In the genomic region with DNA sequence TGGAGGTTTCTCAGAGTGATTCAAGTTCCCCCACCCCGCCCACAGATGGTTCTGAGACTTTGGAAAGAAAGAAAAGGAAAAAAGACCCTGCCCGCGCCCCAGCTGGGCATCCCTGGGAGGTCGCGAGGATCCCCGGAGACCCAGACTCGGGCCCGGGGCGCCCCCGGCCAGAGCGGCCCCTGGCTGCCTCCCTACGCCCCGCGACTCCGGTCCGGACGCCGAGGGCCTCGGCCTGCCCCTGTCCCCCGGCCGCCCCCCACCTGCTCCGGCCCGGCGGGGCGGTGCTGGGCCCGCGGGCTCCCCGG, we compare ENCODE assay signal across 9 cellular contexts. TPM values are rescaled to one million over a fixed set of nuclear protein-coding genes. Genes with fewer than 3 reads are reported as not detected.
DNase-seq lines count a peak whose midpoint lies in the region; ATAC-seq, FAIRE-seq and TF ChIP-seq lines count a peak whose summit lies in the region.
"Had no signal": no experiment of that assay in that cellular context is flagged by ENCODE, and none has a peak within 500 bp of the region (broad histone marks: within the 10 kb centered on the region; RNA-seq: fewer than 3 reads in every experiment).

No MANE protein-coding gene starts in this region.

- H3K36me3 ChIP-seq in GM12878 (ENCODE audit: control insufficient read depth in 2 of 2, insufficient read depth in 2 of 2, low read length in 1 of 2) = no peaks in the 10 kb centered on the region
- H3K36me3 ChIP-seq in keratinocyte (ENCODE audit: control insufficient read depth in 2 of 2, extremely low read depth in 1 of 2, insufficient read depth in 2 of 2, low read length in 2 of 2) = no peaks in the 10 kb centered on the region
- H3K36me3 ChIP-seq in thoracic aorta = no peaks in the 10 kb centered on the region

- H3K27ac ChIP-seq in GM12878 (ENCODE audit: control insufficient read depth, insufficient read depth) (no peak overlapping the region), keratinocyte (ENCODE audit: control insufficient read depth, insufficient read depth, low read length) (no peak overlapping the region), thoracic aorta (no peak overlapping the region)

- SMC1A ChIA-PET in GM12878 (lab: Charles Lee; ENCODE audit: uncharacterized antibody, unreplicated experiment) = no interaction called here

- TF ChIP-seq CTCF in GM12878 (IDR thresholded peaks at IDR 0.05 in 2 of 3, conservative IDR thresholded peaks at IDR 0.05 in 1 of 3; ENCODE audit: control insufficient read depth in 2 of 3, extremely low read depth in 1 of 3, insufficient read depth in 1 of 3, low read depth in 3 of 3, low read length in 3 of 3) = no peak
- no peak for TF ChIP-seq CTCF in keratinocyte (optimal IDR thresholded peaks at IDR 0.05 in 1 of 3, IDR thresholded peaks at IDR 0.05 in 1 of 3, conservative IDR thresholded peaks at IDR 0.05 in 1 of 3; ENCODE audit: extremely low read depth in 1 of 3, insufficient read depth in 2 of 3, low read length in 3 of 3)
- no peak for TF ChIP-seq CTCF in thoracic aorta (IDR thresholded peaks at IDR 0.05)

- no TSS peak for BruUV-seq in GM12878 (replicated peaks; lab: Mats Ljungman, UMichigan)

- TF ChIP-seq RAD21 in GM12878 (IDR thresholded peaks at IDR 0.05; ENCODE audit: insufficient read depth, low read depth, low read length) = no peak

- H3K27me3 ChIP-seq in GM12878 (replicated peaks in 1 of 2; ENCODE audit: control insufficient read depth in 2 of 2, insufficient read depth in 2 of 2, low read length in 1 of 2) (peaks cover 2 to 4% of the 10 kb centered on the region in 2 experiments; a peak in 3 of 4 replicates), keratinocyte (ENCODE audit: control insufficient read depth, extremely low read depth, insufficient read depth, low read length) (peaks cover 11% of the 10 kb centered on the region), thoracic aorta (replicated peaks; ENCODE audit: insufficient read depth) (no peaks in the 10 kb centered on the region)

- dilution Hi-C loops in keratinocyte (cut with MboI; ENCODE audit: extremely low pct_ligation_motif_present, low sequenced_read_pairs) = no loop called here

- H2AFZ ChIP-seq in GM12878 (ENCODE audit: control insufficient read depth, low read depth, low read length) (no peak overlapping the region), keratinocyte (ENCODE audit: control insufficient read depth, low read length) (no peak overlapping the region)

- intact Hi-C loops in GM12878 (cut with micrococcal nuclease; ENCODE audit: unreplicated experiment) = no loop called here

- H3K9me3 ChIP-seq in GM12878 (replicated peaks; ENCODE audit: control insufficient read depth, insufficient read depth, low read length) (no peaks in the 10 kb centered on the region), keratinocyte (ENCODE audit: control insufficient read depth, low read depth, low read length) (no peaks in the 10 kb centered on the region), thoracic aorta (no peaks in the 10 kb centered on the region)

- ATAC-seq in GM12878 (no peak), thoracic aorta (ENCODE audit: insufficient number of reproducible peaks, low FRiP score, low read depth) (no peak)

- DNase-seq in activated T-cell treated with anti-CD3 and anti-CD28 coated beads for 4 hours (peak; percentile 12), GM12878 (ENCODE audit: low read depth, low spot score) (no peak), keratinocyte (ENCODE audit: low read depth, low spot score) (no peak), thoracic aorta (ENCODE audit: low spot score) (no peak), urothelium cell line (ENCODE audit: low spot score) (no peak), NCI-H510A (lab: John Stamatoyannopoulos, UW) (no peak)
- DNase-seq in activated T-cell treated with anti-CD3 and anti-CD28 coated beads, Interleukin-2, amount 50 U/mL, for 1 hour = no peak
- DNase-seq in NK-92 treated with Interleukin-12 subunit alpha and Interleukin-12 subunit beta, amount 100 ng/mL, for 24 hours (lab: John Stamatoyannopoulos, UW) = no peak

- no peak for FAIRE-seq in GM12878 (lab: Jason Lieb, UNC)
- FAIRE-seq in keratinocyte (lab: Jason Lieb, UNC) = no peak
- FAIRE-seq in urothelium cell line (lab: Jason Lieb, UNC) = no peak

- POLR2A ChIA-PET in GM12878 (lab: Charles Lee) = no interaction called here

- in situ Hi-C loops in GM12878 (cut with MboI) = no loop called here

- WGBS in GM12878 (ENCODE audit: insufficient coverage, insufficient replicate concordance, low lambda C conversion rate, missing lambda C conversion rate) = 16% methylated on average over 14 of the region's 28 CpGs

- no peaks in the 10 kb centered on the region for H3K9me1 ChIP-seq in keratinocyte (ENCODE audit: control insufficient read depth, extremely low read depth, insufficient read depth, low read length)

- no peak for TF ChIP-seq POLR2A in GM12878 (IDR thresholded peaks at IDR 0.05; ENCODE audit: low read depth, low read length)

- H3K4me3 ChIP-seq in GM12878 (no peak overlapping the region), keratinocyte (ENCODE audit: control insufficient read depth in 2 of 3, extremely low read depth in 1 of 3, insufficient read depth in 2 of 3, low read depth in 1 of 3, low read length in 3 of 3) (peak overlapping the region in 1 of 3 experiments; percentile 48), thoracic aorta (peak overlapping the region; percentile 45)

- H4K20me1 ChIP-seq in GM12878 (ENCODE audit: control insufficient read depth, insufficient read depth) = no peaks in the 10 kb centered on the region; the same call in 1 of the 2 replicates
- H4K20me1 ChIP-seq in keratinocyte (ENCODE audit: control insufficient read depth, extremely low read depth, insufficient read depth, low read length) = no peaks in the 10 kb centered on the region

- RAD21 ChIA-PET in GM12878 (lab: Charles Lee; ENCODE audit: unreplicated experiment) = no interaction called here

- H3K4me2 ChIP-seq in GM12878 (ENCODE audit: control insufficient read depth, insufficient read depth) (peak overlapping the region; percentile 17; the same call in 1 of the 2 replicates), keratinocyte (ENCODE audit: control insufficient read depth, extremely low read depth, insufficient read depth, low read depth, low read length) (peak overlapping the region; percentile 75)

- H3K79me2 ChIP-seq in GM12878 (ENCODE audit: control insufficient read depth, insufficient read depth, low read length) (no peaks in the 10 kb centered on the region), keratinocyte (ENCODE audit: control insufficient read depth, insufficient read depth, low read length) (no peaks in the 10 kb centered on the region)

- H3K9ac ChIP-seq in GM12878 (ENCODE audit: control insufficient read depth, insufficient read depth, low read length) (no peak overlapping the region), keratinocyte (ENCODE audit: control insufficient read depth, extremely low read depth, insufficient read depth, low read length) (no peak overlapping the region)

- TF ChIP-seq EP300 in GM12878 (IDR thresholded peaks at IDR 0.05; ENCODE audit: borderline replicate concordance in 1 of 2, control insufficient read depth in 1 of 2, low read depth in 2 of 2, low read length in 2 of 2) = no peak

- CTCF ChIA-PET in GM12878 (lab: Yijun Ruan, JAX) = no interaction called here

- peaks cover 3% of the 10 kb centered on the region for H3K4me1 ChIP-seq in GM12878 (ENCODE audit: control insufficient read depth, insufficient read depth, low read length)
- H3K4me1 ChIP-seq in keratinocyte (ENCODE audit: control insufficient read depth, extremely low read depth, insufficient read depth, low read length) = peaks cover 17% of the 10 kb centered on the region
- peaks cover 3 to 10% of the 10 kb centered on the region in 2 donors for H3K4me1 ChIP-seq in thoracic aorta (ENCODE audit: control insufficient read depth in 1 of 2, low read depth in 2 of 2)

RNA-seq across cellular contexts. Expression of a gene that starts 2.3 kb away (rescaled TPM):
- 0.61 TPM in 1 of 2 replicates, not detected in the other for total RNA-seq in GM12878 (2013; cell fraction: nucleolus; rRNA removed)
- total RNA-seq in GM12878 (2014; rRNA removed) (0.11 and 0.34 TPM in 2 replicates), GM12878 (2014; rRNA removed; fragmentation: Illumina TruSeq; extraction: Trizol) (not detected in 2 replicates), GM12878 (2021) (0.26 and 0.40 TPM in 2 replicates), thoracic aorta (1 to 10 TPM; 3.4 to 5.8 TPM)
- polyA plus RNA-seq in GM12878 (2011; ENCODE audit: low read depth) = not detected
- polyA plus RNA-seq in GM12878 (2011; rRNA removed) (not detected in 2 replicates), GM12878 (2014; fragmentation: Illumina TruSeq; extraction: Trizol) (not detected in 2 replicates), GM12878 (2014; fragmentation: Nextera tagmentation; extraction: Ambion mirVana) (not detected), GM12878 (2014; rRNA removed) (0.04 and 0.15 TPM in 2 replicates), GM12878 (2016; fragmentation: Nextera tagmentation; extraction: Ambion mirVana) (under 1 TPM in 1 of 2 experiments, not detected in 1; 0.06 TPM), keratinocyte (0.56 to 1.1 TPM (median 0.59 TPM) in 3 replicates)
- 0.03 TPM in 1 of 2 replicates, not detected in the other for polyA plus RNA-seq in GM12878 (2011; cell fraction: cytosol; rRNA removed)
- 0.24 and 0.31 TPM in 2 replicates for polyA plus RNA-seq in GM12878 (2011; cell fraction: nucleus; rRNA removed)
- polyA plus RNA-seq in GM12878 (2012) = 0.32 and 0.45 TPM in 2 replicates
- not detected in 2 replicates for polyA minus RNA-seq in GM12878 (2011; rRNA and poly(A)+ RNA removed)
- polyA minus RNA-seq in GM12878 (2011; cell fraction: cytosol; rRNA and poly(A)+ RNA removed) = not detected in 2 replicates
- polyA minus RNA-seq in GM12878 (2011; cell fraction: nucleus; rRNA and poly(A)+ RNA removed) = not detected in 2 replicates
- polyA plus RNA-seq in keratinocyte (2011; ENCODE audit: low read depth) = 0.36 TPM
- 0.39 and 1.1 TPM in 2 replicates for polyA plus RNA-seq in keratinocyte (2011; cell fraction: cytosol; rRNA removed)
- polyA plus RNA-seq in keratinocyte (2011; cell fraction: nucleus; rRNA removed) = 3.4 and 5.3 TPM in 2 replicates
- 0.62 and 0.69 TPM in 2 replicates for polyA plus RNA-seq in keratinocyte (2012; ENCODE audit: low replicate concordance)
- 0.29 to 0.30 TPM in 2 of 3 replicates, not detected in the other for polyA minus RNA-seq in keratinocyte
- polyA minus RNA-seq in keratinocyte (2011; cell fraction: cytosol; rRNA and poly(A)+ RNA removed) = 1.7 TPM
- polyA minus RNA-seq in keratinocyte (2011; cell fraction: nucleus; rRNA and poly(A)+ RNA removed) = 1.2 and 1.4 TPM in 2 replicates
- total RNA-seq: T-helper 1 cell treated with Interleukin-12 subunit alpha and Interleukin-12 subunit beta and Interleukin-4 antibody, amounts not matched to agents 30 ng/mL and 1 ng/mL, for 36 hours had no signal

RNA-seq across cellular contexts. Expression of a gene that starts 17.3 kb away (rescaled TPM):
- 77.5 and 89.4 TPM in 2 replicates for total RNA-seq in GM12878 (2013; cell fraction: nucleolus; rRNA removed)
- total RNA-seq in GM12878 (2014; rRNA removed) = 31.8 and 35.2 TPM in 2 replicates
- 13.9 and 14.5 TPM in 2 replicates for total RNA-seq in GM12878 (2014; rRNA removed; fragmentation: Illumina TruSeq; extraction: Trizol)
- 42.8 and 50.3 TPM in 2 replicates for total RNA-seq in GM12878 (2021)
- polyA plus RNA-seq in GM12878 (2011; ENCODE audit: low read depth) = 10.7 TPM
- 8.7 and 17.5 TPM in 2 replicates for polyA plus RNA-seq in GM12878 (2011; rRNA removed)
- 12.6 and 20.5 TPM in 2 replicates for polyA plus RNA-seq in GM12878 (2011; cell fraction: cytosol; rRNA removed)
- 168 and 188 TPM in 2 replicates for polyA plus RNA-seq in GM12878 (2011; cell fraction: nucleus; rRNA removed)
- 19.4 and 21.7 TPM in 2 replicates for polyA plus RNA-seq in GM12878 (2012)
- polyA plus RNA-seq in GM12878 (2014; fragmentation: Illumina TruSeq; extraction: Trizol) = 16.6 and 25.1 TPM in 2 replicates
- 1 to 10 TPM in 1 of 2 experiments, under 1 TPM in 1; 0.82 to 1.1 TPM for polyA plus RNA-seq in GM12878 (2014; fragmentation: Nextera tagmentation; extraction: Ambion mirVana)
- 44.0 and 50.1 TPM in 2 replicates for polyA plus RNA-seq in GM12878 (2014; rRNA removed)
- 10 to 100 TPM; 15.0 to 21.2 TPM for polyA plus RNA-seq in GM12878 (2016; fragmentation: Nextera tagmentation; extraction: Ambion mirVana)
- polyA minus RNA-seq in GM12878 (2011; rRNA and poly(A)+ RNA removed) = 17.0 and 18.1 TPM in 2 replicates
- 7.6 TPM in 2 replicates for polyA minus RNA-seq in GM12878 (2011; cell fraction: cytosol; rRNA and poly(A)+ RNA removed)
- polyA minus RNA-seq in GM12878 (2011; cell fraction: nucleus; rRNA and poly(A)+ RNA removed) = 35.8 and 46.1 TPM in 2 replicates
- 36.3 to 41.6 TPM (median 37.0 TPM) in 3 replicates for polyA plus RNA-seq in keratinocyte
- 62.8 TPM for polyA plus RNA-seq in keratinocyte (2011; ENCODE audit: low read depth)
- polyA plus RNA-seq in keratinocyte (2011; cell fraction: cytosol; rRNA removed) = 16.8 and 24.3 TPM in 2 replicates
- polyA plus RNA-seq in keratinocyte (2011; cell fraction: nucleus; rRNA removed) = 197 and 198 TPM in 2 replicates
- 21.9 and 28.0 TPM in 2 replicates for polyA plus RNA-seq in keratinocyte (2012; ENCODE audit: low replicate concordance)
- polyA minus RNA-seq in keratinocyte = 41.7 to 114 TPM (median 62.4 TPM) in 3 replicates
- polyA minus RNA-seq in keratinocyte (2011; cell fraction: cytosol; rRNA and poly(A)+ RNA removed) = 21.5 TPM
- 54.1 and 60.0 TPM in 2 replicates for polyA minus RNA-seq in keratinocyte (2011; cell fraction: nucleus; rRNA and poly(A)+ RNA removed)
- total RNA-seq in thoracic aorta = 100 to 1,000 TPM in 1 of 2 donors, 10 to 100 TPM in 1; 96.2 to 105 TPM

RNA-seq across cellular contexts. Expression of a gene that starts 37.2 kb away (rescaled TPM):
- 41.0 and 46.0 TPM in 2 replicates for total RNA-seq in GM12878 (2013; cell fraction: nucleolus; rRNA removed)
- total RNA-seq in GM12878 (2014; rRNA removed) (52.2 and 52.9 TPM in 2 replicates), GM12878 (2014; rRNA removed; fragmentation: Illumina TruSeq; extraction: Trizol) (10.5 and 13.6 TPM in 2 replicates), GM12878 (2021) (30.5 and 35.7 TPM in 2 replicates), thoracic aorta (10 to 100 TPM; 38.3 to 60.0 TPM)
- 5.7 TPM for polyA plus RNA-seq in GM12878 (2011; ENCODE audit: low read depth)
- polyA plus RNA-seq in GM12878 (2011; rRNA removed) (8.3 and 16.9 TPM in 2 replicates), GM12878 (2014; fragmentation: Illumina TruSeq; extraction: Trizol) (3.5 and 10.5 TPM in 2 replicates), GM12878 (2014; fragmentation: Nextera tagmentation; extraction: Ambion mirVana) (1 to 10 TPM in 1 of 2 experiments, under 1 TPM in 1; 0.66 to 6.9 TPM), GM12878 (2014; rRNA removed) (52.8 and 53.4 TPM in 2 replicates), GM12878 (2016; fragmentation: Nextera tagmentation; extraction: Ambion mirVana) (10 to 100 TPM; 54.4 to 58.3 TPM), keratinocyte (10.4 to 14.8 TPM (median 14.2 TPM) in 3 replicates)
- polyA plus RNA-seq in GM12878 (2011; cell fraction: cytosol; rRNA removed) = 24.9 and 45.9 TPM in 2 replicates
- 46.3 and 60.5 TPM in 2 replicates for polyA plus RNA-seq in GM12878 (2011; cell fraction: nucleus; rRNA removed)
- polyA plus RNA-seq in GM12878 (2012) = 19.7 and 19.8 TPM in 2 replicates
- 10.5 and 27.7 TPM in 2 replicates for polyA minus RNA-seq in GM12878 (2011; rRNA and poly(A)+ RNA removed)
- 8.0 and 9.8 TPM in 2 replicates for polyA minus RNA-seq in GM12878 (2011; cell fraction: cytosol; rRNA and poly(A)+ RNA removed)
- 49.2 and 68.4 TPM in 2 replicates for polyA minus RNA-seq in GM12878 (2011; cell fraction: nucleus; rRNA and poly(A)+ RNA removed)
- 11.7 TPM for polyA plus RNA-seq in keratinocyte (2011; ENCODE audit: low read depth)
- polyA plus RNA-seq in keratinocyte (2011; cell fraction: cytosol; rRNA removed) = 5.6 and 10.7 TPM in 2 replicates
- 11.0 and 12.6 TPM in 2 replicates for polyA plus RNA-seq in keratinocyte (2011; cell fraction: nucleus; rRNA removed)
- polyA plus RNA-seq in keratinocyte (2012; ENCODE audit: low replicate concordance) = 7.7 and 14.4 TPM in 2 replicates
- 4.3 to 6.5 TPM (median 6.4 TPM) in 3 replicates for polyA minus RNA-seq in keratinocyte
- polyA minus RNA-seq in keratinocyte (2011; cell fraction: cytosol; rRNA and poly(A)+ RNA removed) = 6.7 TPM
- polyA minus RNA-seq in keratinocyte (2011; cell fraction: nucleus; rRNA and poly(A)+ RNA removed) = 3.2 and 4.9 TPM in 2 replicates

RNA-seq across cellular contexts. Expression of a gene that starts 47.5 kb away (rescaled TPM):
- total RNA-seq in GM12878 (2013; cell fraction: nucleolus; rRNA removed) = 54.3 and 59.4 TPM in 2 replicates
- total RNA-seq in GM12878 (2014; rRNA removed) = 30.8 and 36.6 TPM in 2 replicates
- 25.8 and 25.9 TPM in 2 replicates for total RNA-seq in GM12878 (2014; rRNA removed; fragmentation: Illumina TruSeq; extraction: Trizol)
- total RNA-seq in GM12878 (2021) = 57.8 and 61.2 TPM in 2 replicates
- 22.0 TPM for polyA plus RNA-seq in GM12878 (2011; ENCODE audit: low read depth)
- 32.4 and 39.3 TPM in 2 replicates for polyA plus RNA-seq in GM12878 (2011; rRNA removed)
- 28.8 and 43.0 TPM in 2 replicates for polyA plus RNA-seq in GM12878 (2011; cell fraction: cytosol; rRNA removed)
- polyA plus RNA-seq in GM12878 (2011; cell fraction: nucleus; rRNA removed) = 22.1 and 24.7 TPM in 2 replicates
- polyA plus RNA-seq in GM12878 (2012) = 27.8 and 37.1 TPM in 2 replicates
- 36.7 and 37.5 TPM in 2 replicates for polyA plus RNA-seq in GM12878 (2014; fragmentation: Illumina TruSeq; extraction: Trizol)
- polyA plus RNA-seq in GM12878 (2014; fragmentation: Nextera tagmentation; extraction: Ambion mirVana) = 10 to 100 TPM; 12.6 to 17.1 TPM
- 29.9 and 33.4 TPM in 2 replicates for polyA plus RNA-seq in GM12878 (2014; rRNA removed)
- polyA plus RNA-seq in GM12878 (2016; fragmentation: Nextera tagmentation; extraction: Ambion mirVana) = 10 to 100 TPM; 32.4 to 33.0 TPM
- 45.3 and 48.0 TPM in 2 replicates for polyA minus RNA-seq in GM12878 (2011; rRNA and poly(A)+ RNA removed)
- 20.0 and 26.6 TPM in 2 replicates for polyA minus RNA-seq in GM12878 (2011; cell fraction: cytosol; rRNA and poly(A)+ RNA removed)
- 11.0 and 15.2 TPM in 2 replicates for polyA minus RNA-seq in GM12878 (2011; cell fraction: nucleus; rRNA and poly(A)+ RNA removed)
- 25.0 to 33.4 TPM (median 32.1 TPM) in 3 replicates for polyA plus RNA-seq in keratinocyte
- polyA plus RNA-seq in keratinocyte (2011; ENCODE audit: low read depth) = 20.1 TPM
- 25.7 and 32.5 TPM in 2 replicates for polyA plus RNA-seq in keratinocyte (2011; cell fraction: cytosol; rRNA removed)
- polyA plus RNA-seq in keratinocyte (2011; cell fraction: nucleus; rRNA removed) = 45.7 and 47.1 TPM in 2 replicates
- 38.4 and 43.5 TPM in 2 replicates for polyA plus RNA-seq in keratinocyte (2012; ENCODE audit: low replicate concordance)
- 38.7 to 48.3 TPM (median 46.5 TPM) in 3 replicates for polyA minus RNA-seq in keratinocyte
- 36.8 TPM for polyA minus RNA-seq in keratinocyte (2011; cell fraction: cytosol; rRNA and poly(A)+ RNA removed)
- 26.8 and 44.1 TPM in 2 replicates for polyA minus RNA-seq in keratinocyte (2011; cell fraction: nucleus; rRNA and poly(A)+ RNA removed)
- total RNA-seq in thoracic aorta = 10 to 100 TPM; 42.1 to 45.2 TPM

RNA-seq across cellular contexts. Expression of a gene that starts 50.2 kb away (rescaled TPM):
- total RNA-seq in GM12878 (2013; cell fraction: nucleolus; rRNA removed) = 0.31 and 0.34 TPM in 2 replicates
- 0.11 TPM in 1 of 2 replicates, not detected in the other for total RNA-seq in GM12878 (2014; rRNA removed)
- total RNA-seq in GM12878 (2014; rRNA removed; fragmentation: Illumina TruSeq; extraction: Trizol) = not detected in 2 replicates
- 0.13 TPM in 1 of 2 replicates, not detected in the other for total RNA-seq in GM12878 (2021)
- not detected for polyA plus RNA-seq in GM12878 (2011; ENCODE audit: low read depth)
- polyA plus RNA-seq in GM12878 (2011; rRNA removed) = 0.06 and 0.07 TPM in 2 replicates
- polyA plus RNA-seq in GM12878 (2011; cell fraction: cytosol; rRNA removed) = 0.02 and 0.09 TPM in 2 replicates
- polyA plus RNA-seq in GM12878 (2011; cell fraction: nucleus; rRNA removed) = 0.66 and 0.70 TPM in 2 replicates
- 0.08 and 0.14 TPM in 2 replicates for polyA plus RNA-seq in GM12878 (2012)
- 0.03 TPM in 1 of 2 replicates, not detected in the other for polyA plus RNA-seq in GM12878 (2014; fragmentation: Illumina TruSeq; extraction: Trizol)
- polyA plus RNA-seq in GM12878 (2014; fragmentation: Nextera tagmentation; extraction: Ambion mirVana) = not detected
- not detected in 2 replicates for polyA plus RNA-seq in GM12878 (2014; rRNA removed)
- under 1 TPM; 0.06 to 0.21 TPM for polyA plus RNA-seq in GM12878 (2016; fragmentation: Nextera tagmentation; extraction: Ambion mirVana)
- 0.15 TPM in 1 of 2 replicates, not detected in the other for polyA minus RNA-seq in GM12878 (2011; rRNA and poly(A)+ RNA removed)
- not detected in 2 replicates for polyA minus RNA-seq in GM12878 (2011; cell fraction: cytosol; rRNA and poly(A)+ RNA removed)
- 0.12 and 0.57 TPM in 2 replicates for polyA minus RNA-seq in GM12878 (2011; cell fraction: nucleus; rRNA and poly(A)+ RNA removed)
- polyA plus RNA-seq in keratinocyte = 0.65 to 1.0 TPM (median 0.87 TPM) in 3 replicates
- polyA plus RNA-seq in keratinocyte (2011; ENCODE audit: low read depth) = not detected
- polyA plus RNA-seq in keratinocyte (2011; cell fraction: cytosol; rRNA removed) = 0.26 and 0.45 TPM in 2 replicates
- polyA plus RNA-seq in keratinocyte (2011; cell fraction: nucleus; rRNA removed) = 3.3 and 4.8 TPM in 2 replicates
- 0.72 and 1.2 TPM in 2 replicates for polyA plus RNA-seq in keratinocyte (2012; ENCODE audit: low replicate concordance)
- polyA minus RNA-seq in keratinocyte = 0.53 to 1.3 TPM (median 0.69 TPM) in 3 replicates
- polyA minus RNA-seq in keratinocyte (2011; cell fraction: cytosol; rRNA and poly(A)+ RNA removed) = not detected
- polyA minus RNA-seq in keratinocyte (2011; cell fraction: nucleus; rRNA and poly(A)+ RNA removed) = 0.54 and 1.1 TPM in 2 replicates
- under 1 TPM in 1 of 2 donors, not detected in 1; 0.81 TPM for total RNA-seq in thoracic aorta
